15 cellular contexts compared by ENCODE assay signal in genomic region chr13:29886446-29886845, GRCh38.
DNase-seq lines count a peak whose midpoint lies in the region; ATAC-seq lines count a peak whose summit lies in the region.
"Had no signal": no experiment of that assay in that cellular context is flagged by ENCODE, and none has a peak within 500 bp of the region (broad histone marks: within the 10 kb centered on the region; RNA-seq: fewer than 3 reads in every experiment).

No MANE protein-coding gene starts in this region.

- H3K9me3 Mint-ChIP-seq in T-helper 2 cell treated with Interferon-gamma antibody and Interleukin-4, amounts not matched to agents 5 μg/mL and 100 μg/mL, for 36 hours = no peaks in the 10 kb centered on the region
- no peaks in the 10 kb centered on the region for H3K9me3 Mint-ChIP-seq in effector memory CD8-positive, alpha-beta T cell
- H3K9me3 Mint-ChIP-seq: activated B cell treated with CpG ODN at 0.5 μM for 24 hours, memory B cell had no signal

- H3K4me3 Mint-ChIP-seq in T-helper 2 cell treated with Interferon-gamma antibody and Interleukin-4, amounts not matched to agents 5 μg/mL and 100 μg/mL, for 36 hours = no peak overlapping the region
- H3K4me3 Mint-ChIP-seq in effector memory CD8-positive, alpha-beta T cell = peak overlapping the region in 1 of 2 donors; percentile 34
- H3K4me3 Mint-ChIP-seq: activated B cell treated with CpG ODN at 0.5 μM for 24 hours, memory B cell had no signal

- H3K27ac Mint-ChIP-seq in T-helper 2 cell treated with Interferon-gamma antibody and Interleukin-4, amounts not matched to agents 5 μg/mL and 100 μg/mL, for 36 hours = no peak overlapping the region
- H3K27ac Mint-ChIP-seq in effector memory CD8-positive, alpha-beta T cell = peak overlapping the region in 1 of 2 donors; percentile 63
- H3K27ac Mint-ChIP-seq: activated B cell treated with CpG ODN at 0.5 μM for 24 hours, memory B cell had no signal

- H3K36me3 Mint-ChIP-seq in T-helper 2 cell treated with Interferon-gamma antibody and Interleukin-4, amounts not matched to agents 5 μg/mL and 100 μg/mL, for 36 hours (ENCODE audit: low read depth) = no peaks in the 10 kb centered on the region
- no peaks in the 10 kb centered on the region for H3K36me3 Mint-ChIP-seq in effector memory CD8-positive, alpha-beta T cell (ENCODE audit: insufficient read depth)
- H3K36me3 Mint-ChIP-seq: memory B cell had no signal

- peak; percentile 89 for ATAC-seq in effector memory CD8-positive, alpha-beta T cell (replicated peaks)
- no peak for ATAC-seq in HG03442 (IDR thresholded peaks at IDR 0.05; ENCODE audit: unreplicated experiment)
- no peak for ATAC-seq in GM21825 (IDR thresholded peaks at IDR 0.05; ENCODE audit: unreplicated experiment)
- ATAC-seq: foreskin keratinocyte, sciatic nerve had no signal

- H3K4me1 Mint-ChIP-seq in T-helper 2 cell treated with Interferon-gamma antibody and Interleukin-4, amounts not matched to agents 5 μg/mL and 100 μg/mL, for 36 hours (ENCODE audit: low read depth) = peaks cover 18% of the 10 kb centered on the region
- H3K4me1 Mint-ChIP-seq in effector memory CD8-positive, alpha-beta T cell (ENCODE audit: low read depth in 2 of 2) = peaks cover 5 to 12% of the 10 kb centered on the region in 2 donors
- H3K4me1 Mint-ChIP-seq: activated B cell treated with CpG ODN at 0.5 μM for 24 hours, memory B cell had no signal

- no peaks in the 10 kb centered on the region for H3K27me3 Mint-ChIP-seq in T-helper 2 cell treated with Interferon-gamma antibody and Interleukin-4, amounts not matched to agents 5 μg/mL and 100 μg/mL, for 36 hours (ENCODE audit: low read depth)
- H3K27me3 Mint-ChIP-seq in effector memory CD8-positive, alpha-beta T cell = no peaks in the 10 kb centered on the region
- H3K27me3 Mint-ChIP-seq: activated B cell treated with CpG ODN at 0.5 μM for 24 hours had no signal

- peak; percentile 56 for DNase-seq in T-helper 2 cell treated with Interferon-gamma antibody and Interleukin-4, amounts not matched to agents 5 μg/mL and 100 μg/mL, for 36 hours (ENCODE audit: low spot score)
- DNase-seq in activated CD8-positive, alpha-beta memory T cell treated with anti-CD3 and anti-CD28 coated beads for 48 hours (ENCODE audit: low read depth in 2 of 3, low spot score in 2 of 3) = peak; percentile 14 to 48 (median 42)
- DNase-seq in effector memory CD8-positive, alpha-beta T cell = peak in 1 of 3 experiments; percentile 9
- DNase-seq in stimulated activated CD8-positive, alpha-beta memory T cell treated with anti-CD3 and anti-CD28 coated beads, Interleukin-15, amount 100 ng/mL, for 48 hours (ENCODE audit: low read depth in 2 of 2) = peak; percentile 45 to 73
- DNase-seq in NCI-H1105 treated with DMSO at 0.1 percent for 48 hours (lab: John Stamatoyannopoulos, UW) (no peak), OCI-M1 (lab: John Stamatoyannopoulos, UW) (no peak)
- DNase-seq: activated B cell treated with CpG ODN at 0.5 μM for 24 hours, BE2C, EL, foreskin keratinocyte, stomach had no signal

Comparison
In these comparisons a context has a peak if more than half of its experiments do, and no peak if none do; other contexts are left out.
1. DNase-seq: peak in T-helper 2 cell treated with Interferon-gamma antibody and Interleukin-4, amounts not matched to agents 5 μg/mL and 100 μg/mL, for 36 hours (single experiment), activated CD8-positive, alpha-beta memory T cell treated with anti-CD3 and anti-CD28 coated beads for 48 hours (3 of 3) and stimulated activated CD8-positive, alpha-beta memory T cell treated with anti-CD3 and anti-CD28 coated beads, Interleukin-15, amount 100 ng/mL, for 48 hours (2 of 2); none in NCI-H1105 treated with DMSO at 0.1 percent for 48 hours (single experiment) and OCI-M1 (single experiment).